9 cellular contexts compared by ENCODE assay signal in the genomic region with DNA sequence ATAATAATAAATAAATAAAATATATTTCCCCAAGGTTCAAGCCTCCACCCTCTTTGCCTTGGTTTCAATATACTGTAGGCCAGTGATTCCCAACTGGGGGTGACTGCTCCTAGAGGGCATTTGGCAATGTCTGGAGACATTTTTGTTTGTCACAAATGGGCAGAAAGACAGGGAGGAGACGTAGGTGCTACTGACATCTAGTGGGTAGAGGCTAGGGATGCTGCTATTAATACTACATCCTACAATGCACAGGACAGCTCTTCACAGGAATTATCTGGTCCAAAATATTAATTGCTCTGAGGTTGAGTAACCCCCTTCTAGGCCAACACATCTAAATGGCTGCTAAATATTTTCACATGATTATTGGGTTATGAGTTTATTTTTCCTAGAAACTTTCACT. TPM values are rescaled to one million over a fixed set of nuclear protein-coding genes. Genes with fewer than 3 reads are reported as not detected.
A peak's percentile ranks its signal among the peaks of the same experiment; 100 is the strongest.
DNase-seq lines count a peak whose midpoint lies in the region; FAIRE-seq and TF ChIP-seq lines count a peak whose summit lies in the region.
"Had no signal": no experiment of that assay in that cellular context is flagged by ENCODE, and none has a peak within 500 bp of the region (broad histone marks: within the 10 kb centered on the region; RNA-seq: fewer than 3 reads in every experiment).

No MANE protein-coding gene starts in this region.

- dilution Hi-C loops in mammary epithelial cell (cut with HindIII; ENCODE audit: low sequenced_read_pairs), result no loop called here

- DNase-seq in AG04450 (ENCODE audit: low read depth, low spot score) (no peak), GM12891 (ENCODE audit: insufficient read length, low spot score) (no peak), NCI-H446 (lab: John Stamatoyannopoulos, UW) (peak; percentile 53 to 60), mammary epithelial cell (peak; percentile 54), small intestine (peak; percentile 54), substantia nigra (lab: John Stamatoyannopoulos, UW) (no peak)
- no peak for DNase-seq in stimulated activated CD4-positive, alpha-beta T cell treated with anti-CD3 and anti-CD28 coated beads, Interleukin-1b, Interleukin-23, amount 100 ng/mL, for 48 hours
- no peak for DNase-seq in activated T-helper 1 cell treated with anti-CD3 and anti-CD28 coated beads, Interleukin-12 subunit alpha, Interleukin-12 subunit beta, Interleukin-2, Interleukin-4 antibody, amounts not matched to agents 30 ng/mL and 10 ng/mL and 1 ng/mL, durations not matched to agents 14 hours and 24 hours and 36 hours (ENCODE audit: low spot score)

- POLR2A ChIA-PET in AG04450 (lab: Yijun Ruan, JAX), result no interaction called here

- peaks cover 12% of the 10 kb centered on the region for H3K79me2 ChIP-seq in mammary epithelial cell (ENCODE audit: insufficient read depth, low read length)

- H3K27ac Mint-ChIP-seq in activated T-helper 1 cell treated with anti-CD3 and anti-CD28 coated beads, Interleukin-12 subunit alpha, Interleukin-12 subunit beta, Interleukin-2, Interleukin-4 antibody, amounts not matched to agents 30 ng/mL and 10 ng/mL and 1 ng/mL, durations not matched to agents 14 hours and 24 hours and 36 hours, result no peak overlapping the region
- H3K27ac Mint-ChIP-seq: stimulated activated naive CD8-positive, alpha-beta T cell treated with anti-CD3 and anti-CD28 coated beads, Interleukin-15, Interleukin-2, amounts not matched to agents 100 ng/mL and 50 ng/mL, for 24 hours had no signal

- FAIRE-seq in GM12891 (lab: Jason Lieb, UNC), result peak; percentile 52
- no peak for FAIRE-seq in small intestine (lab: Jason Lieb, UNC)

- no peak for TF ChIP-seq POLR2A in GM12891 (IDR thresholded peaks at IDR 0.05; ENCODE audit: low read depth, low read length)

- intact Hi-C loops in mammary epithelial cell (cut with micrococcal nuclease), result loop anchor here (1.0 to 10.0 kb wide), 2 partner anchors 208 to 573 kb away; a partner anchor contains a TSS
- intact Hi-C loops in activated T-helper 1 cell treated with anti-CD3 and anti-CD28 coated beads, Interleukin-12 subunit alpha, Interleukin-12 subunit beta, Interleukin-2, Interleukin-4 antibody, amounts not matched to agents 30 ng/mL and 10 ng/mL and 1 ng/mL, durations not matched to agents 14 hours and 24 hours and 36 hours (cut with micrococcal nuclease), result no loop called here

- peaks cover 16% of the 10 kb centered on the region for H3K4me1 Mint-ChIP-seq in activated T-helper 1 cell treated with anti-CD3 and anti-CD28 coated beads, Interleukin-12 subunit alpha, Interleukin-12 subunit beta, Interleukin-2, Interleukin-4 antibody, amounts not matched to agents 30 ng/mL and 10 ng/mL and 1 ng/mL, durations not matched to agents 14 hours and 24 hours and 36 hours (ENCODE audit: low read depth)

- H3K4me3 Mint-ChIP-seq in activated T-helper 1 cell treated with anti-CD3 and anti-CD28 coated beads, Interleukin-12 subunit alpha, Interleukin-12 subunit beta, Interleukin-2, Interleukin-4 antibody, amounts not matched to agents 30 ng/mL and 10 ng/mL and 1 ng/mL, durations not matched to agents 14 hours and 24 hours and 36 hours, result no peak overlapping the region
- H3K4me3 Mint-ChIP-seq: stimulated activated naive CD8-positive, alpha-beta T cell treated with anti-CD3 and anti-CD28 coated beads, Interleukin-15, Interleukin-2, amounts not matched to agents 100 ng/mL and 50 ng/mL, for 24 hours had no signal

- H3K27ac ChIP-seq in AG04450 (ENCODE audit: low read depth, low read length), result no peak overlapping the region
- H3K27ac ChIP-seq in mammary epithelial cell (ENCODE audit: insufficient read depth, low read depth, low read length), result no peak overlapping the region
- no peak overlapping the region for H3K27ac ChIP-seq in small intestine (ENCODE audit: low read depth in 1 of 2, low read length in 1 of 2)
- no peak overlapping the region for H3K27ac ChIP-seq in substantia nigra (ENCODE audit: low read depth, low read length, poor library complexity, severe bottlenecking)

- no peaks in the 10 kb centered on the region for H3K9me3 ChIP-seq in AG04450 (ENCODE audit: control insufficient read depth, insufficient read depth, low read length)
- H3K9me3 ChIP-seq in mammary epithelial cell (replicated peaks; ENCODE audit: insufficient read depth, low read length), result no peaks in the 10 kb centered on the region
- no peaks in the 10 kb centered on the region for H3K9me3 ChIP-seq in small intestine (ENCODE audit: control insufficient read depth, low read depth)

- peaks cover 1% of the 10 kb centered on the region for H3K36me3 Mint-ChIP-seq in activated T-helper 1 cell treated with anti-CD3 and anti-CD28 coated beads, Interleukin-12 subunit alpha, Interleukin-12 subunit beta, Interleukin-2, Interleukin-4 antibody, amounts not matched to agents 30 ng/mL and 10 ng/mL and 1 ng/mL, durations not matched to agents 14 hours and 24 hours and 36 hours (ENCODE audit: low read depth)

- H2AFZ ChIP-seq in mammary epithelial cell (ENCODE audit: low read depth, low read length), result no peak overlapping the region

- no peak overlapping the region for H3K4me2 ChIP-seq in mammary epithelial cell (ENCODE audit: insufficient read depth, low read depth, low read length)

- CTCF ChIA-PET in AG04450 (lab: Charles Lee) (interaction anchor here (1.5 kb wide), 1 partner anchor 228 kb away, joined by 3 read pairs; no protein-coding TSS in a partner anchor), mammary epithelial cell (lab: Charles Lee; ENCODE audit: low non-redundant PET) (no interaction called here)

- no TSS peak for BruUV-seq in mammary epithelial cell (replicated peaks; lab: Mats Ljungman, UMichigan)

- no peaks in the 10 kb centered on the region for H3K27me3 Mint-ChIP-seq in activated T-helper 1 cell treated with anti-CD3 and anti-CD28 coated beads, Interleukin-12 subunit alpha, Interleukin-12 subunit beta, Interleukin-2, Interleukin-4 antibody, amounts not matched to agents 30 ng/mL and 10 ng/mL and 1 ng/mL, durations not matched to agents 14 hours and 24 hours and 36 hours (ENCODE audit: insufficient read depth)
- H3K27me3 Mint-ChIP-seq: stimulated activated naive CD8-positive, alpha-beta T cell treated with anti-CD3 and anti-CD28 coated beads, Interleukin-15, Interleukin-2, amounts not matched to agents 100 ng/mL and 50 ng/mL, for 24 hours had no signal

- peak; percentile 70 for TF ChIP-seq CTCF in AG04450 (IDR thresholded peaks at IDR 0.05; ENCODE audit: low read depth, low read length)
- TF ChIP-seq CTCF in mammary epithelial cell (conservative IDR thresholded peaks at IDR 0.05 in 1 of 2, IDR thresholded peaks at IDR 0.05 in 1 of 2; ENCODE audit: extremely low read depth in 1 of 2, insufficient read depth in 1 of 2, low read depth in 1 of 2, low read length in 2 of 2), result peak; percentile 55 to 74

- H3K4me3 ChIP-seq in AG04450 (ENCODE audit: low read depth, low read length), result no peak overlapping the region
- H3K4me3 ChIP-seq in mammary epithelial cell (replicated peaks in 1 of 3; ENCODE audit: insufficient read depth in 1 of 3, low read depth in 2 of 3, low read length in 3 of 3), result no peak overlapping the region
- no peak overlapping the region for H3K4me3 ChIP-seq in small intestine (ENCODE audit: low read depth in 1 of 2, low read length in 2 of 2)

- no peaks in the 10 kb centered on the region for H4K20me1 ChIP-seq in mammary epithelial cell (ENCODE audit: insufficient read depth, low read length)

- 11% methylated on average over 1 of the region's 1 CpG for WGBS in mammary epithelial cell (ENCODE audit: low coverage, missing lambda C conversion rate)
- 0 to 9% (median 0%) methylated on average over 1 of the region's 1 CpG for WGBS in small intestine, 3 donors

- in situ Hi-C loops in mammary epithelial cell (cut with MboI; ENCODE audit: low sequenced_read_pairs in 2 of 2), result no loop called here

- no peaks in the 10 kb centered on the region for H3K4me1 ChIP-seq in mammary epithelial cell (ENCODE audit: insufficient read depth, low read length)
- H3K4me1 ChIP-seq in small intestine (ENCODE audit: control insufficient read depth in 2 of 2, insufficient read depth in 1 of 2, low read depth in 1 of 2, low read length in 1 of 2), result no peaks in the 10 kb centered on the region

- H3K36me3 ChIP-seq in mammary epithelial cell (ENCODE audit: insufficient read depth, low read length) (no peaks in the 10 kb centered on the region), small intestine (ENCODE audit: control insufficient read depth in 2 of 2, insufficient read depth in 2 of 2, low read length in 2 of 2) (no peaks in the 10 kb centered on the region)

- no peaks in the 10 kb centered on the region for H3K9me3 Mint-ChIP-seq in activated T-helper 1 cell treated with anti-CD3 and anti-CD28 coated beads, Interleukin-12 subunit alpha, Interleukin-12 subunit beta, Interleukin-2, Interleukin-4 antibody, amounts not matched to agents 30 ng/mL and 10 ng/mL and 1 ng/mL, durations not matched to agents 14 hours and 24 hours and 36 hours
- H3K9me3 Mint-ChIP-seq: stimulated activated naive CD8-positive, alpha-beta T cell treated with anti-CD3 and anti-CD28 coated beads, Interleukin-15, Interleukin-2, amounts not matched to agents 100 ng/mL and 50 ng/mL, for 24 hours had no signal

- H3K27me3 ChIP-seq in AG04450 (ENCODE audit: control insufficient read depth, insufficient read depth, low read length), result no peaks in the 10 kb centered on the region
- H3K27me3 ChIP-seq in mammary epithelial cell (ENCODE audit: insufficient read depth, low read length), result no peaks in the 10 kb centered on the region
- H3K27me3 ChIP-seq in small intestine (ENCODE audit: control insufficient read depth in 2 of 2, insufficient read depth in 2 of 2, low read length in 2 of 2), result no peaks in the 10 kb centered on the region

- H3K9ac ChIP-seq in mammary epithelial cell (ENCODE audit: insufficient read depth, low read length), result no peak overlapping the region

RNA-seq across cellular contexts. Expression of a gene that starts 12.8 kb away (rescaled TPM):
- polyA plus RNA-seq in AG04450 (2011; rRNA removed) (4.9 and 6.9 TPM in 2 replicates), mammary epithelial cell (4.8 TPM), small intestine (100 to 1,000 TPM in 2 of 3 donors, 10 to 100 TPM in 1; 42.3 to 131 (median 123) TPM)
- 3.7 and 3.8 TPM in 2 replicates for polyA minus RNA-seq in AG04450 (2011; rRNA and poly(A)+ RNA removed)
- polyA plus RNA-seq in GM12891 (2012; ENCODE audit: low read depth, missing spikeins), result 38.7 TPM
- 10 to 100 TPM; 10.2 to 38.5 TPM for total RNA-seq in mammary epithelial cell
- 22.0 TPM for polyA minus RNA-seq in mammary epithelial cell
- total RNA-seq in activated T-helper 1 cell treated with anti-CD3 and anti-CD28 coated beads, Interleukin-12 subunit alpha, Interleukin-12 subunit beta, Interleukin-2, Interleukin-4 antibody, amounts not matched to agents 30 ng/mL and 10 ng/mL and 1 ng/mL, durations not matched to agents 14 hours and 24 hours and 36 hours, result 91.9 and 97.4 TPM in 2 replicates

RNA-seq across cellular contexts. Expression of a gene that starts 20.3 kb away (rescaled TPM):
- polyA plus RNA-seq in AG04450 (2011; rRNA removed) (5.0 and 9.0 TPM in 2 replicates), mammary epithelial cell (7.8 TPM), small intestine (10 to 100 TPM; 36.2 to 53.7 (median 41.6) TPM)
- polyA minus RNA-seq in AG04450 (2011; rRNA and poly(A)+ RNA removed), result 13.2 and 18.5 TPM in 2 replicates
- 47.2 TPM for polyA plus RNA-seq in GM12891 (2012; ENCODE audit: low read depth, missing spikeins)
- 10 to 100 TPM; 20.7 to 60.8 TPM for total RNA-seq in mammary epithelial cell
- polyA minus RNA-seq in mammary epithelial cell, result 27.2 TPM
- 116 and 125 TPM in 2 replicates for total RNA-seq in activated T-helper 1 cell treated with anti-CD3 and anti-CD28 coated beads, Interleukin-12 subunit alpha, Interleukin-12 subunit beta, Interleukin-2, Interleukin-4 antibody, amounts not matched to agents 30 ng/mL and 10 ng/mL and 1 ng/mL, durations not matched to agents 14 hours and 24 hours and 36 hours

RNA-seq across cellular contexts. Expression of a gene that starts 27.8 kb away (rescaled TPM):
- polyA plus RNA-seq in AG04450 (2011; rRNA removed) (4.0 and 4.2 TPM in 2 replicates), mammary epithelial cell (4.7 TPM), small intestine (1 to 10 TPM; 5.7 to 7.2 (median 6.9) TPM)
- 5.0 and 8.0 TPM in 2 replicates for polyA minus RNA-seq in AG04450 (2011; rRNA and poly(A)+ RNA removed)
- 5.2 TPM for polyA plus RNA-seq in GM12891 (2012; ENCODE audit: low read depth, missing spikeins)
- 1 to 10 TPM; 6.7 to 7.0 TPM for total RNA-seq in mammary epithelial cell
- 9.9 TPM for polyA minus RNA-seq in mammary epithelial cell
- total RNA-seq in activated T-helper 1 cell treated with anti-CD3 and anti-CD28 coated beads, Interleukin-12 subunit alpha, Interleukin-12 subunit beta, Interleukin-2, Interleukin-4 antibody, amounts not matched to agents 30 ng/mL and 10 ng/mL and 1 ng/mL, durations not matched to agents 14 hours and 24 hours and 36 hours, result 14.7 TPM in 2 replicates

RNA-seq across cellular contexts. Expression of a gene that starts 52.5 kb away (rescaled TPM):
- 4.7 and 6.6 TPM in 2 replicates for polyA plus RNA-seq in AG04450 (2011; rRNA removed)
- 5.4 and 7.0 TPM in 2 replicates for polyA minus RNA-seq in AG04450 (2011; rRNA and poly(A)+ RNA removed)
- 3.9 TPM for polyA plus RNA-seq in GM12891 (2012; ENCODE audit: low read depth, missing spikeins)
- total RNA-seq in mammary epithelial cell, result 1 to 10 TPM; 7.6 to 8.0 TPM
- 3.2 TPM for polyA plus RNA-seq in mammary epithelial cell
- 6.5 TPM for polyA minus RNA-seq in mammary epithelial cell
- polyA plus RNA-seq in small intestine, result 1 to 10 TPM; 1.9 to 6.0 (median 2.2) TPM
- total RNA-seq in activated T-helper 1 cell treated with anti-CD3 and anti-CD28 coated beads, Interleukin-12 subunit alpha, Interleukin-12 subunit beta, Interleukin-2, Interleukin-4 antibody, amounts not matched to agents 30 ng/mL and 10 ng/mL and 1 ng/mL, durations not matched to agents 14 hours and 24 hours and 36 hours, result 19.2 and 21.5 TPM in 2 replicates

Comparison
In these comparisons a context has a peak if more than half of its experiments do, and no peak if none do; other contexts are left out.
1. DNase-seq: peak in NCI-H446 (2 of 2), mammary epithelial cell (single experiment) and small intestine (single experiment); none in AG04450 (single experiment), GM12891 (single experiment), substantia nigra (0 of 49), stimulated activated CD4-positive, alpha-beta T cell treated with anti-CD3 and anti-CD28 coated beads, Interleukin-1b, Interleukin-23, amount 100 ng/mL, for 48 hours (single experiment) and activated T-helper 1 cell treated with anti-CD3 and anti-CD28 coated beads, Interleukin-12 subunit alpha, Interleukin-12 subunit beta, Interleukin-2, Interleukin-4 antibody, amounts not matched to agents 30 ng/mL and 10 ng/mL and 1 ng/mL, durations not matched to agents 14 hours and 24 hours and 36 hours (single experiment).